8 cellular contexts compared by ENCODE assay signal in genomic region chr1:156797212-156797871, GRCh38. TPM values are rescaled to one million over a fixed set of nuclear protein-coding genes. Genes with fewer than 3 reads are reported as not detected.
DNase-seq lines count a peak whose midpoint lies in the region; ATAC-seq, FAIRE-seq and TF ChIP-seq lines count a peak whose summit lies in the region.

No MANE protein-coding gene starts in this region.

- intact Hi-C loops in lower lobe of right lung (cut with DNase I) = no loop called here
- intact Hi-C loops in uterus (cut with DNase I; ENCODE audit: low total_unique reads) = no loop called here
- intact Hi-C loops in aorta (cut with DNase I) = no loop called here

- peak; percentile 72 to 78 for TF ChIP-seq RAD21 in A549 (conservative IDR thresholded peaks at IDR 0.05 in 1 of 2, IDR thresholded peaks at IDR 0.05 in 1 of 2)

- H3K4me3 ChIP-seq in A549 (no peak overlapping the region), lower lobe of right lung (no peak overlapping the region), uterus (no peak overlapping the region), aorta (ENCODE audit: low read length in 2 of 2) (no peak overlapping the region)

- CTCF ChIA-PET in A549 (lab: Yijun Ruan, JAX) = interaction anchor here (0.6 to 27.2 kb wide), 51 partner anchors 8 to 208 kb away, joined by 3 to 480 read pairs (median 4); partner anchors contain the start of genes HDGF, INSRR, LRRC71 and NTRK1

- TF ChIP-seq CTCF in A549 (IDR thresholded peaks at IDR 0.05) (peak; percentile 87), lower lobe of right lung (IDR thresholded peaks at IDR 0.05) (peak; percentile 66), uterus (IDR thresholded peaks at IDR 0.05) (peak; percentile 64 to 73 (median 71))

- TF ChIP-seq POLR2A in A549 (IDR thresholded peaks at IDR 0.05; ENCODE audit: low read length) (no peak), uterus (IDR thresholded peaks at IDR 0.05) (no peak)

- H3K9me3 ChIP-seq in A549 (no peaks in the 10 kb centered on the region), lower lobe of right lung (no peaks in the 10 kb centered on the region), uterus (no peaks in the 10 kb centered on the region), aorta (ENCODE audit: control insufficient read depth, low read length) (no peaks in the 10 kb centered on the region)

- no peak for TF ChIP-seq EP300 in A549 (IDR thresholded peaks at IDR 0.05)

- H3K27ac ChIP-seq in A549 = no peak overlapping the region
- H3K27ac ChIP-seq in caudate nucleus (ENCODE audit: low read depth, low read length) = peak overlapping the region; percentile 89
- H3K27ac ChIP-seq in lower lobe of right lung = no peak overlapping the region
- H3K27ac ChIP-seq in uterus = no peak overlapping the region
- H3K27ac ChIP-seq in aorta (ENCODE audit: low read depth in 1 of 2, low read length in 2 of 2) = no peak overlapping the region

- ATAC-seq in A549 = peak; percentile 89 to 91
- peak; percentile 59 to 62 for ATAC-seq in lower lobe of right lung
- no peak for ATAC-seq in aorta (ENCODE audit: low FRiP score)

- H3K36me3 ChIP-seq in lower lobe of right lung (peaks cover 99% of the 10 kb centered on the region), uterus (no peaks in the 10 kb centered on the region), aorta (ENCODE audit: control insufficient read depth in 1 of 2, insufficient read depth in 2 of 2, low read length in 1 of 2) (peaks cover 7 to 14% of the 10 kb centered on the region in 2 donors)

- no peak overlapping the region for H3K4me2 ChIP-seq in A549

- DNase-seq in A549 (ENCODE audit: low read depth in 1 of 2, low spot score in 1 of 2) = peak; percentile 68 to 75
- DNase-seq in GM03348 (ENCODE audit: low spot score) = peak; percentile 62
- DNase-seq in NCI-H1417 treated with DMSO at 0.1 percent for 48 hours (lab: John Stamatoyannopoulos, UW) = peak; percentile 2
- peak; percentile 46 for DNase-seq in T-helper 9 cell
- peak in 15 of 61 donors; percentile 1 to 46 (median 24) for DNase-seq in caudate nucleus (lab: John Stamatoyannopoulos, UW)
- DNase-seq in lower lobe of right lung = no peak
- DNase-seq in uterus = no peak
- no peak for DNase-seq in aorta

- WGBS in A549 (ENCODE audit: missing lambda C conversion rate) = 18% methylated on average over 4 of the region's 4 CpGs
- 48 to 50% methylated on average over 4 of the region's 4 CpGs for WGBS in aorta, 2 donors

- no peak for FAIRE-seq in A549 (lab: Jason Lieb, UNC)

- H3K27me3 ChIP-seq in lower lobe of right lung (ENCODE audit: low read depth) (no peaks in the 10 kb centered on the region), uterus (no peaks in the 10 kb centered on the region), aorta (ENCODE audit: control insufficient read depth in 1 of 2, insufficient read depth in 2 of 2, low read length in 1 of 2) (no peaks in the 10 kb centered on the region)

- H3K4me1 ChIP-seq in A549 (no peaks in the 10 kb centered on the region), lower lobe of right lung (no peaks in the 10 kb centered on the region), uterus (peaks cover 0 to 5% of the 10 kb centered on the region in 2 donors), aorta (ENCODE audit: control insufficient read depth in 1 of 2, insufficient read depth in 2 of 2, low read length in 2 of 2) (no peaks in the 10 kb centered on the region)

- POLR2A ChIA-PET in A549 (lab: Yijun Ruan, JAX) = no interaction called here

TF ChIP-seq in A549, 52 proteins besides CTCF, POLR2A, EP300 and RAD21:
- TF ChIP-seq ZC3H11A (IDR thresholded peaks at IDR 0.05) = no peak
- peak; percentile 60 for TF ChIP-seq GATA3 (IDR thresholded peaks at IDR 0.05; ENCODE audit: borderline replicate concordance)
- peak; percentile 74 for TF ChIP-seq SMC3 (IDR thresholded peaks at IDR 0.05)

RNA-seq across cellular contexts. Expression of gene SH2D2A, which starts 19.3 kb away (rescaled TPM):
- 1.4 and 1.8 TPM in 2 replicates for polyA plus RNA-seq in A549 (2011; rRNA removed)
- polyA plus RNA-seq in A549 (2012; cell fraction: cytosol; rRNA removed) = 1.9 and 2.8 TPM in 2 replicates
- 4.2 and 5.1 TPM in 2 replicates for polyA plus RNA-seq in A549 (2012; cell fraction: nucleus; rRNA removed)
- polyA plus RNA-seq in A549 (2017; fragmentation: RNase III; extraction: RNeasy Plus Mini Kit Qiagen cat#74134 plus additional on column Dnase treatment) = 1.6 to 1.8 TPM (median 1.8 TPM) in 3 replicates
- 0.92 and 1.2 TPM in 2 replicates for polyA minus RNA-seq in A549 (2011; rRNA and poly(A)+ RNA removed)
- 3.5 TPM for total RNA-seq in lower lobe of right lung
- 1 to 10 TPM in 1 of 4 donors, not detected in 3; 6.0 TPM for total RNA-seq in uterus
- total RNA-seq in aorta = 1 to 10 TPM; 2.7 to 2.9 TPM
- polyA plus RNA-seq in aorta = under 1 TPM in 1 of 2 donors, not detected in 1; 0.38 TPM

RNA-seq across cellular contexts. Expression of gene PRCC, which starts 30.0 kb away (rescaled TPM):
- polyA plus RNA-seq in A549 (2011; rRNA removed) = 52.0 and 65.3 TPM in 2 replicates
- 54.9 and 62.9 TPM in 2 replicates for polyA plus RNA-seq in A549 (2012; cell fraction: cytosol; rRNA removed)
- polyA plus RNA-seq in A549 (2012; cell fraction: nucleus; rRNA removed) = 39.8 and 50.8 TPM in 2 replicates
- 42.8 to 45.5 TPM (median 44.5 TPM) in 3 replicates for polyA plus RNA-seq in A549 (2017; fragmentation: RNase III; extraction: RNeasy Plus Mini Kit Qiagen cat#74134 plus additional on column Dnase treatment)
- 98.3 and 148 TPM in 2 replicates for polyA minus RNA-seq in A549 (2011; rRNA and poly(A)+ RNA removed)
- 51.9 TPM for total RNA-seq in lower lobe of right lung
- total RNA-seq in uterus = 10 to 100 TPM; 22.7 to 71.9 (median 29.1) TPM
- 10 to 100 TPM; 41.0 to 50.2 TPM for total RNA-seq in aorta
- 10 to 100 TPM; 17.2 to 43.5 TPM for polyA plus RNA-seq in aorta

RNA-seq across cellular contexts. Expression of gene HDGF, which starts 45.9 kb away (rescaled TPM):
- 271 and 299 TPM in 2 replicates for polyA plus RNA-seq in A549 (2011; rRNA removed)
- 178 and 186 TPM in 2 replicates for polyA plus RNA-seq in A549 (2012; cell fraction: cytosol; rRNA removed)
- 105 and 131 TPM in 2 replicates for polyA plus RNA-seq in A549 (2012; cell fraction: nucleus; rRNA removed)
- polyA plus RNA-seq in A549 (2017; fragmentation: RNase III; extraction: RNeasy Plus Mini Kit Qiagen cat#74134 plus additional on column Dnase treatment) = 404 to 428 TPM (median 419 TPM) in 3 replicates
- 169 and 184 TPM in 2 replicates for polyA minus RNA-seq in A549 (2011; rRNA and poly(A)+ RNA removed)
- total RNA-seq in lower lobe of right lung = 146 TPM
- 100 to 1,000 TPM in 2 of 4 donors, 10 to 100 TPM in 2; 41.2 to 150 (median 73.7) TPM for total RNA-seq in uterus
- 100 to 1,000 TPM; 106 to 135 TPM for total RNA-seq in aorta
- 100 to 1,000 TPM in 1 of 2 donors, 10 to 100 TPM in 1; 94.9 to 126 TPM for polyA plus RNA-seq in aorta

RNA-seq across cellular contexts. Expression of gene MRPL24, which starts 56.5 kb away (rescaled TPM):
- polyA plus RNA-seq in A549 (2011; rRNA removed) = 170 and 246 TPM in 2 replicates
- polyA plus RNA-seq in A549 (2012; cell fraction: cytosol; rRNA removed) = 174 and 183 TPM in 2 replicates
- 74.5 and 122 TPM in 2 replicates for polyA plus RNA-seq in A549 (2012; cell fraction: nucleus; rRNA removed)
- 195 to 207 TPM (median 198 TPM) in 3 replicates for polyA plus RNA-seq in A549 (2017; fragmentation: RNase III; extraction: RNeasy Plus Mini Kit Qiagen cat#74134 plus additional on column Dnase treatment)
- polyA minus RNA-seq in A549 (2011; rRNA and poly(A)+ RNA removed) = 53.9 and 86.1 TPM in 2 replicates
- 43.7 TPM for total RNA-seq in lower lobe of right lung
- 10 to 100 TPM in 3 of 4 donors, 1 to 10 TPM in 1; 8.2 to 58.5 (median 23.8) TPM for total RNA-seq in uterus
- 10 to 100 TPM; 44.0 to 46.1 TPM for total RNA-seq in aorta
- 10 to 100 TPM; 68.5 to 73.1 TPM for polyA plus RNA-seq in aorta

Comparison
In these comparisons a context has a peak if more than half of its experiments do, and no peak if none do; other contexts are left out.
1. DNase-seq: peak in A549 (2 of 2), GM03348 (single experiment), NCI-H1417 treated with DMSO at 0.1 percent for 48 hours (single experiment) and T-helper 9 cell (single experiment); none in lower lobe of right lung (single experiment), uterus (0 of 2) and aorta (0 of 2).
2. Peak in every context shown above with its lines, with median percentiles within 50 percentile points of each other: CTCF ChIP-seq.